ENCODE assay signal across 8 cellular contexts in the genomic region with DNA sequence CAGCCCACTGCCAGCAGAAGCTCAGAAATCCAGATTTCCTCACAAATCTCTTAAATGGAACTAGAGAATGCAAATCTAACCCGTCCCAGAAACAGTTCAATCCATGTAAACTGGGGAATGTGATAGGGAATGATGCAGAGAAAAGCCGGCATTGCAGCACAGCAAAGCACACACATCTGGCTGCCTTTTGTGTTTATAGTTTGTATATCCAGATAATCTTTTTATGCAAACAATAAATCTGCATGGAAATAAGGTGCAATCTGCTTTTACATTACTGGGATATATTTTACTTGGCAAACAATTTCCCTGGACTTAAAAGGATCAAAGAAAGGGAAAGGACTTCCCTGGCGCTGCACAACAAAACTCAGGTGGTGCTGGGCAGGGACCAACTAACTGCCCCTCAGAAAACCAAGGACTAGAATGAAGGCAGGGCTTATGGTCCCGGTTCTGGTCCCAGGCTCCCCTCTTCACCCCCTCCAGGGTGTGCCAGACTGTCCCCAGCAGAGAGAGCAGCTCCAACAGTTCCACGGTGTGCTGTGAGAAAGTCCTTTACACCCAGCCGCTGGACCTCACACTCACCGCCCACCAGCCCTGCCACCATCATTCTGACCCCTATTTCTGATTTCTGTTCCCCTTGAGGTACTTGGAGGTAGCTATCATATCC. TPM values are rescaled to one million over a fixed set of nuclear protein-coding genes. Genes with fewer than 3 reads are reported as not detected.
DNase-seq lines count a peak whose midpoint lies in the region; ATAC-seq and TF ChIP-seq lines count a peak whose summit lies in the region.

No MANE protein-coding gene starts in this region.

- H3K27ac Mint-ChIP-seq in activated B cell treated with CpG ODN at 0.5 μM for 24 hours = peak overlapping the region; percentile 15
- no peak overlapping the region for H3K27ac Mint-ChIP-seq in progenitor cell of endocrine pancreas

- CTCF ChIA-PET in AG04450 (lab: Charles Lee) = interaction anchor here (0.6 to 3.4 kb wide), 27 partner anchors 10 to 274 kb away, joined by 3 to 51 read pairs (median 4); a partner anchor contains a TSS
- CTCF ChIA-PET in activated B cell treated with CpG ODN at 0.5 μM for 24 hours (lab: Charles Lee) = interaction anchor here (1.0 to 3.1 kb wide), 7 partner anchors 22 to 273 kb away, joined by 3 to 17 read pairs (median 5); a partner anchor contains a TSS

- H3K4me3 ChIP-seq in AG04450 (ENCODE audit: low read depth, low read length) (peak overlapping the region; percentile 90), fibroblast of villous mesenchyme (ENCODE audit: low read depth, low read length) (peak overlapping the region; percentile 87)

- H3K27me3 Mint-ChIP-seq in activated B cell treated with CpG ODN at 0.5 μM for 24 hours = no peaks in the 10 kb centered on the region
- H3K27me3 Mint-ChIP-seq in progenitor cell of endocrine pancreas = peaks cover 56% of the 10 kb centered on the region

- H3K9me3 Mint-ChIP-seq in activated B cell treated with CpG ODN at 0.5 μM for 24 hours (no peaks in the 10 kb centered on the region), progenitor cell of endocrine pancreas (ENCODE audit: low read depth) (no peaks in the 10 kb centered on the region)

- H3K4me1 Mint-ChIP-seq in activated B cell treated with CpG ODN at 0.5 μM for 24 hours = peaks cover 60% of the 10 kb centered on the region
- H3K4me1 Mint-ChIP-seq in progenitor cell of endocrine pancreas (ENCODE audit: low read depth) = peaks cover 6% of the 10 kb centered on the region

- no peak for DNase-seq in AG04450 (ENCODE audit: low read depth, low spot score)
- DNase-seq in activated B cell treated with CpG ODN at 0.5 μM for 24 hours = peak; percentile 13
- DNase-seq in fibroblast of villous mesenchyme (ENCODE audit: low read depth) = peak; percentile 88
- no peak for DNase-seq in progenitor cell of endocrine pancreas (ENCODE audit: low spot score, unreplicated experiment)
- DNase-seq in NCI-H1417 (lab: John Stamatoyannopoulos, UW) = no peak
- no peak for DNase-seq in NCI-H526 treated with DMSO at 0.1 percent for 48 hours (lab: John Stamatoyannopoulos, UW)

- H3K27me3 ChIP-seq in AG04450 (ENCODE audit: control insufficient read depth, insufficient read depth, low read length) = no peaks in the 10 kb centered on the region

- TF ChIP-seq CTCF in AG04450 (IDR thresholded peaks at IDR 0.05; ENCODE audit: low read depth, low read length) (no peak), activated B cell treated with CpG ODN at 0.5 μM for 24 hours (IDR thresholded peaks at IDR 0.05) (no peak), fibroblast of villous mesenchyme (IDR thresholded peaks at IDR 0.05; ENCODE audit: insufficient read depth, low read depth, low read length) (no peak), progenitor cell of endocrine pancreas (IDR thresholded peaks at IDR 0.05; ENCODE audit: unreplicated experiment) (no peak)

- no peaks in the 10 kb centered on the region; the same call in 1 of the 2 replicates for H3K9me3 ChIP-seq in AG04450 (ENCODE audit: control insufficient read depth, insufficient read depth, low read length)

- H3K27ac ChIP-seq in AG04450 (ENCODE audit: low read depth, low read length) = peak overlapping the region; percentile 68

- POLR2A ChIA-PET in AG04450 (lab: Yijun Ruan, JAX) (interaction anchor here (0.6 to 2.4 kb wide), 6 partner anchors 34 to 242 kb away, joined by 3 to 11 read pairs (median 6); no protein-coding TSS in a partner anchor), activated B cell treated with CpG ODN at 0.5 μM for 24 hours (lab: Charles Lee) (interaction anchor here (0.9 to 4.0 kb wide), 4 partner anchors 100 to 273 kb away, joined by 3 to 24 read pairs (median 3); a partner anchor contains a TSS)

- H3K36me3 Mint-ChIP-seq in activated B cell treated with CpG ODN at 0.5 μM for 24 hours (ENCODE audit: low read depth) = no peaks in the 10 kb centered on the region
- H3K36me3 Mint-ChIP-seq in progenitor cell of endocrine pancreas (ENCODE audit: insufficient read depth) = no peaks in the 10 kb centered on the region

- peak overlapping the region; percentile 77 for H3K4me3 Mint-ChIP-seq in activated B cell treated with CpG ODN at 0.5 μM for 24 hours
- peak overlapping the region; percentile 67 for H3K4me3 Mint-ChIP-seq in progenitor cell of endocrine pancreas (ENCODE audit: low read depth)

- intact Hi-C loops in activated B cell treated with CpG ODN at 0.5 μM for 24 hours (cut with micrococcal nuclease) = loop anchor here (5.0 to 10.0 kb wide), 4 partner anchors 592 to 1253 kb away; a partner anchor contains a TSS

- ATAC-seq in activated B cell treated with CpG ODN at 0.5 μM for 24 hours (ENCODE audit: low read depth) (no peak), GM21528 (IDR thresholded peaks at IDR 0.05; ENCODE audit: low FRiP score, unreplicated experiment) (no peak), HG02885 (IDR thresholded peaks at IDR 0.05; ENCODE audit: poor library complexity, unreplicated experiment) (no peak)

RNA-seq across cellular contexts. Expression of a gene that starts 2.7 kb away (rescaled TPM):
- polyA plus RNA-seq in AG04450 (2011; rRNA removed) = 13.5 and 26.5 TPM in 2 replicates
- polyA minus RNA-seq in AG04450 (2011; rRNA and poly(A)+ RNA removed) = 16.0 and 22.0 TPM in 2 replicates
- total RNA-seq in activated B cell treated with CpG ODN at 0.5 μM for 24 hours (3.8 and 3.9 TPM in 2 replicates), fibroblast of villous mesenchyme (82.1 and 92.4 TPM in 2 replicates), progenitor cell of endocrine pancreas (4.8 and 5.3 TPM in 2 replicates)

Comparison
In these comparisons a context has a peak if more than half of its experiments do, and no peak if none do; other contexts are left out.
1. DNase-seq: peak in activated B cell treated with CpG ODN at 0.5 μM for 24 hours (single experiment) and fibroblast of villous mesenchyme (single experiment); none in AG04450 (single experiment), progenitor cell of endocrine pancreas (single experiment), NCI-H1417 (0 of 3) and NCI-H526 treated with DMSO at 0.1 percent for 48 hours (single experiment).
2. RNA of a gene that starts 2.7 kb away (total RNA-seq): 82.1 to 92.4 TPM in fibroblast of villous mesenchyme; 4.8 to 5.3 TPM in progenitor cell of endocrine pancreas and 3.8 to 3.9 TPM in activated B cell treated with CpG ODN at 0.5 μM for 24 hours; every median in the first group is over 10 times any median in the second.